In the genomic region with DNA sequence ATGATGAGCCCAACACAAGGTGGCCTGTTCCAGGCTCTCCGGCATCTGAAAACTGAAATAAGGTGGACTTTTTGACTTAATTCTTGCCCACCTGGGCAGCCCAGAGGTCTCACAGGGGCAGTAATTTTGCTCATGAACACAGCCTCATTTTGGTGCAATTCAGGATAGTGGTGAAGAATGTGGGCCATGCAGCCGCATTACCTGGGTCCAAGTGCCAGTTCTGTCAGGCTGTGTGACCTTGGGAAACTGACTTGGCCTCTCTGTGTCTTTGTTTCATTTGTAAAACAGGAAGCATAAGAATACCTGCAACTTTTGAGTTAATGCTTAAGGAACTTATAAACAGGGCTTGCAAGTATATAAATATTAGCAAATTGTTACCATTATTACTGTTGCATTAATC, we compare ENCODE assay signal across 15 cellular contexts.
DNase-seq lines count a peak whose midpoint lies in the region; TF ChIP-seq lines count a peak whose summit lies in the region.
"Had no signal": no experiment of that assay in that cellular context is flagged by ENCODE, and none has a peak within 500 bp of the region (broad histone marks: within the 10 kb centered on the region; RNA-seq: fewer than 3 reads in every experiment).

No MANE protein-coding gene starts in this region.

- H3K36me3 Mint-ChIP-seq in T-helper 2 cell treated with Interferon-gamma antibody and Interleukin-4, amounts not matched to agents 5 μg/mL and 100 μg/mL, for 36 hours (ENCODE audit: low read depth), result peaks cover 22% of the 10 kb centered on the region
- H3K36me3 Mint-ChIP-seq in activated naive CD8-positive, alpha-beta T cell, result no peaks in the 10 kb centered on the region

- H3K36me3 ChIP-seq in KOPT-K1 (ENCODE audit: insufficient read depth, low read length) (no peaks in the 10 kb centered on the region), neutrophil (peaks cover 70% of the 10 kb centered on the region)
- H3K36me3 ChIP-seq: SJCRH30 had no signal

- TF ChIP-seq CTCF in neutrophil (IDR thresholded peaks at IDR 0.05), result no peak

- DNase-seq in T-helper 2 cell treated with Interferon-gamma antibody and Interleukin-4, amounts not matched to agents 5 μg/mL and 100 μg/mL, for 36 hours (ENCODE audit: low spot score), result no peak
- DNase-seq in T-helper 2 cell, result no peak
- DNase-seq in NCI-H128 (lab: John Stamatoyannopoulos, UW; ENCODE audit: unreplicated experiment), result no peak
- DNase-seq in D341Med (ENCODE audit: low spot score), result no peak
- DNase-seq in NCI-H510A (lab: John Stamatoyannopoulos, UW), result no peak
- DNase-seq: 8988T, mesenchymal stem cell, NCI-H1105, NCI-H345, occipital lobe, SJCRH30 had no signal

- no peaks in the 10 kb centered on the region for H3K27me3 ChIP-seq in neutrophil
- H3K27me3 ChIP-seq: SJCRH30 had no signal

- peak overlapping the region; percentile 65 for H3K27ac Mint-ChIP-seq in T-helper 2 cell treated with Interferon-gamma antibody and Interleukin-4, amounts not matched to agents 5 μg/mL and 100 μg/mL, for 36 hours
- H3K27ac Mint-ChIP-seq in activated naive CD8-positive, alpha-beta T cell, result peak overlapping the region; percentile 95

- H3K4me1 Mint-ChIP-seq in T-helper 2 cell treated with Interferon-gamma antibody and Interleukin-4, amounts not matched to agents 5 μg/mL and 100 μg/mL, for 36 hours (ENCODE audit: low read depth), result peaks cover 78% of the 10 kb centered on the region
- peaks cover 93% of the 10 kb centered on the region for H3K4me1 Mint-ChIP-seq in activated naive CD8-positive, alpha-beta T cell (ENCODE audit: low read depth)

- peak overlapping the region; percentile 94 to 99 for H3K4me3 ChIP-seq in neutrophil (ENCODE audit: low read depth in 1 of 2, low read length in 1 of 2)
- H3K4me3 ChIP-seq: coronary artery, SJCRH30 had no signal

- peak overlapping the region; percentile 60 for H3K4me3 Mint-ChIP-seq in T-helper 2 cell treated with Interferon-gamma antibody and Interleukin-4, amounts not matched to agents 5 μg/mL and 100 μg/mL, for 36 hours
- H3K4me3 Mint-ChIP-seq in activated naive CD8-positive, alpha-beta T cell, result peak overlapping the region; percentile 95

- H3K27me3 Mint-ChIP-seq in T-helper 2 cell treated with Interferon-gamma antibody and Interleukin-4, amounts not matched to agents 5 μg/mL and 100 μg/mL, for 36 hours (ENCODE audit: low read depth), result peaks cover 25% of the 10 kb centered on the region
- H3K27me3 Mint-ChIP-seq in activated naive CD8-positive, alpha-beta T cell, result no peaks in the 10 kb centered on the region

- peak overlapping the region; percentile 43 for H3K27ac ChIP-seq in KOPT-K1 (ENCODE audit: low read depth, low read length, poor library complexity, severe bottlenecking)
- peak overlapping the region; percentile 99 for H3K27ac ChIP-seq in neutrophil
- H3K27ac ChIP-seq: SJCRH30 had no signal

- H3K9me3 ChIP-seq in KOPT-K1 (ENCODE audit: insufficient read depth, low read length, poor library complexity, severe bottlenecking) (no peaks in the 10 kb centered on the region), neutrophil (no peaks in the 10 kb centered on the region)
- H3K9me3 ChIP-seq: SJCRH30 had no signal

- no peaks in the 10 kb centered on the region for H3K9me3 Mint-ChIP-seq in T-helper 2 cell treated with Interferon-gamma antibody and Interleukin-4, amounts not matched to agents 5 μg/mL and 100 μg/mL, for 36 hours
- H3K9me3 Mint-ChIP-seq in activated naive CD8-positive, alpha-beta T cell (ENCODE audit: low read depth), result no peaks in the 10 kb centered on the region

- peaks cover 79 to 89% of the 10 kb centered on the region in 2 experiments for H3K4me1 ChIP-seq in neutrophil (ENCODE audit: control insufficient read depth in 1 of 2, insufficient read depth in 1 of 2, low read depth in 1 of 2, low read length in 1 of 2)
